In the genomic region with DNA sequence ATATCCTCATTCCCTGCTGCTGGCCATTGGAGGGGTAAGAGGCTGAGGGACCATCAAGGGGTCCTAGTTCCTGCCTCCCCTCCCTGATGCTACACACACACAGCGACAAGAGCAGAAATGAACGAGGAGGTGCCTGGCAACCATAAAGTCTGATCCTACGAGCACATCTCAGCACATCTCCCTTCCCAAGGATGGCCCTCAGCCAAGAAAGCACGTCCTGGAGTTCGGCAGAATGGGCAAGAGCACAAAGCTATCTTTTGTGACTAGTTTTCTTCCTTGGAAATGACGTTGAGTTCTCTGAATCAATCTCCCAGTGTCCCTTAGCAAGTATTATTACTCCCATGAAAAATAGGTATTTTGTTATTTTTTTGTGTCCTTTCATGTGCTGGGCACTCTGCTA, we compare ENCODE assay signal across 19 cellular contexts.
A peak's percentile ranks its signal among the peaks of the same experiment; 100 is the strongest.
DNase-seq lines count a peak whose midpoint lies in the region; ATAC-seq and TF ChIP-seq lines count a peak whose summit lies in the region.
"Had no signal": no experiment of that assay in that cellular context is flagged by ENCODE, and none has a peak within 500 bp of the region (broad histone marks: within the 10 kb centered on the region; RNA-seq: fewer than 3 reads in every experiment).

No MANE protein-coding gene starts in this region.

- intact Hi-C loops in heart right ventricle (cut with DNase I) (no loop called here), testis (cut with DNase I; ENCODE audit: low total_unique reads) (no loop called here)

- H3K27me3 ChIP-seq in right atrium auricular region (no peaks in the 10 kb centered on the region), heart right ventricle (peaks cover 0 to 21% (median 0%) of the 10 kb centered on the region in 7 donors), testis (no peaks in the 10 kb centered on the region)

- H3K4me3 ChIP-seq in right atrium auricular region (no peak overlapping the region), heart right ventricle (no peak overlapping the region), fibroblast of pulmonary artery (replicated peaks; ENCODE audit: low read depth, low read length) (no peak overlapping the region), testis (no peak overlapping the region)
- H3K4me3 ChIP-seq: A549 had no signal

- 58 to 59% methylated on average over 6 of the region's 6 CpGs for WGBS in heart right ventricle, 2 donors
- WGBS in testis, 2 donors = 44 to 47% methylated on average over 6 of the region's 6 CpGs

- peaks cover 5 to 13% of the 10 kb centered on the region in 2 donors for H3K9me3 Mint-ChIP-seq in activated naive CD4-positive, alpha-beta T cell treated with anti-CD3 and anti-CD28 coated beads, Interleukin-2, amount 50 U/mL, for 72 hours
- H3K9me3 Mint-ChIP-seq: CD4-positive, alpha-beta T cell had no signal

- H3K27ac Mint-ChIP-seq in activated naive CD4-positive, alpha-beta T cell treated with anti-CD3 and anti-CD28 coated beads, Interleukin-2, amount 50 U/mL, for 72 hours = no peak overlapping the region
- H3K27ac Mint-ChIP-seq: CD4-positive, alpha-beta T cell had no signal

- TF ChIP-seq POLR2A in testis (IDR thresholded peaks at IDR 0.05) = no peak

- H3K36me3 ChIP-seq in right atrium auricular region = no peaks in the 10 kb centered on the region
- H3K36me3 ChIP-seq in heart right ventricle = no peaks in the 10 kb centered on the region
- H3K36me3 ChIP-seq in testis (ENCODE audit: low read depth, missing control alignments) = no peaks in the 10 kb centered on the region

- H3K36me3 Mint-ChIP-seq in activated naive CD4-positive, alpha-beta T cell treated with anti-CD3 and anti-CD28 coated beads, Interleukin-2, amount 50 U/mL, for 72 hours = peaks cover 0 to 17% of the 10 kb centered on the region in 2 donors

- H3K27ac ChIP-seq in right atrium auricular region = no peak overlapping the region
- H3K27ac ChIP-seq in heart right ventricle = no peak overlapping the region
- peak overlapping the region in 1 of 2 donors; percentile 48 for H3K27ac ChIP-seq in testis
- H3K27ac ChIP-seq: 22Rv1, A549, C4-2B, HL-60 had no signal

- no peak for ATAC-seq in heart right ventricle
- ATAC-seq in activated naive CD4-positive, alpha-beta T cell treated with anti-CD3 and anti-CD28 coated beads, Interleukin-2, amount 50 U/mL, for 72 hours = no peak
- no peak for ATAC-seq in HG02642 (IDR thresholded peaks at IDR 0.05; ENCODE audit: poor library complexity, unreplicated experiment)
- ATAC-seq: A549 had no signal

- peak; percentile 19 for DNase-seq in activated CD8-positive, alpha-beta memory T cell treated with anti-CD3 and anti-CD28 coated beads for 24 hours
- DNase-seq in activated CD8-positive, alpha-beta memory T cell treated with anti-CD3 and anti-CD28 coated beads, Interleukin-2, amount 50 U/mL, for 4 hours = no peak
- DNase-seq in right atrium auricular region (ENCODE audit: low spot score) (peak; percentile 53), heart right ventricle (no peak), fibroblast of pulmonary artery (ENCODE audit: low read depth) (peak; percentile 18), testis (peak; percentile 91)
- DNase-seq in activated naive CD4-positive, alpha-beta T cell treated with anti-CD3 and anti-CD28 coated beads, Interleukin-2, amount 50 U/mL, for 72 hours (ENCODE audit: low spot score in 2 of 2) = no peak
- DNase-seq: AML-193; CD4-positive, alpha-beta T cell; DMS153; DMS79; GDM1; GOT3; H9 had no signal

- TF ChIP-seq CTCF in right atrium auricular region (IDR thresholded peaks at IDR 0.05) (no peak), heart right ventricle (IDR thresholded peaks at IDR 0.05) (no peak), fibroblast of pulmonary artery (IDR thresholded peaks at IDR 0.05; ENCODE audit: low read length, missing control alignments) (no peak), testis (IDR thresholded peaks at IDR 0.05) (no peak)

- H3K4me1 ChIP-seq in right atrium auricular region (no peaks in the 10 kb centered on the region), heart right ventricle (peaks cover 0 to 7% (median 0%) of the 10 kb centered on the region in 9 donors), testis (peaks cover 3% of the 10 kb centered on the region)
- H3K4me1 ChIP-seq: A549 had no signal

- H3K9me3 ChIP-seq in right atrium auricular region = no peaks in the 10 kb centered on the region
- H3K9me3 ChIP-seq in heart right ventricle = peaks cover 0 to 18% (median 0%) of the 10 kb centered on the region in 11 donors
- H3K9me3 ChIP-seq in testis = no peaks in the 10 kb centered on the region

Comparison
In these comparisons a context has a peak if more than half of its experiments do, and no peak if none do; other contexts are left out.
1. DNase-seq: peak in activated CD8-positive, alpha-beta memory T cell treated with anti-CD3 and anti-CD28 coated beads for 24 hours (single experiment), right atrium auricular region (single experiment), fibroblast of pulmonary artery (single experiment) and testis (single experiment); none in activated CD8-positive, alpha-beta memory T cell treated with anti-CD3 and anti-CD28 coated beads, Interleukin-2, amount 50 U/mL, for 4 hours (single experiment), heart right ventricle (0 of 2) and activated naive CD4-positive, alpha-beta T cell treated with anti-CD3 and anti-CD28 coated beads, Interleukin-2, amount 50 U/mL, for 72 hours (0 of 2).